8 cellular contexts compared by ENCODE assay signal in genomic region chr21:42258150-42258884, GRCh38. TPM values are rescaled to one million over a fixed set of nuclear protein-coding genes. Genes with fewer than 3 reads are reported as not detected.
DNase-seq lines count a peak whose midpoint lies in the region; ATAC-seq and TF ChIP-seq lines count a peak whose summit lies in the region.

No MANE protein-coding gene starts in this region.

- H3K4me1 ChIP-seq in osteoblast (ENCODE audit: insufficient read depth, low read length) = no peaks in the 10 kb centered on the region
- H3K4me1 ChIP-seq in thyroid gland = peaks cover 3 to 34% of the 10 kb centered on the region in 2 donors

- intact Hi-C loops in thyroid gland (cut with DNase I) = loop anchor here (2.0 kb wide), 1 partner anchor 112 kb away; no protein-coding TSS in a partner anchor

- H3K36me3 ChIP-seq in osteoblast (ENCODE audit: insufficient read depth, low read length) = no peaks in the 10 kb centered on the region
- no peaks in the 10 kb centered on the region for H3K36me3 ChIP-seq in thyroid gland

- TF ChIP-seq CTCF in RWPE1 (conservative IDR thresholded peaks at IDR 0.05; ENCODE audit: low read depth) (peak; percentile 35), foreskin fibroblast (IDR thresholded peaks at IDR 0.05; ENCODE audit: low read depth, low read length) (peak; percentile 76), osteoblast (IDR thresholded peaks at IDR 0.05; ENCODE audit: extremely low read depth, low read depth, low read length) (peak; percentile 73), thyroid gland (IDR thresholded peaks at IDR 0.05) (peak; percentile 59 to 77 (median 70))

- no peak overlapping the region for H3K27ac ChIP-seq in RWPE1
- no peak overlapping the region for H3K27ac ChIP-seq in osteoblast (ENCODE audit: low read depth, low read length)
- no peak overlapping the region for H3K27ac ChIP-seq in thyroid gland

- peaks cover 18% of the 10 kb centered on the region for H3K4me1 Mint-ChIP-seq in activated T-helper 17 cell treated with anti-CD3 and anti-CD28 coated beads, Interleukin-2, amount 50 U/mL, for 72 hours

- H3K27ac Mint-ChIP-seq in activated T-helper 17 cell treated with anti-CD3 and anti-CD28 coated beads, Interleukin-2, amount 50 U/mL, for 72 hours = peak overlapping the region; percentile 35

- no peak overlapping the region for H2AFZ ChIP-seq in osteoblast (ENCODE audit: low read length)

- H3K4me3 ChIP-seq in foreskin fibroblast (ENCODE audit: low read depth in 1 of 2, low read length in 2 of 2) (no peak overlapping the region), osteoblast (ENCODE audit: insufficient read depth, low read length) (no peak overlapping the region), thyroid gland (replicated peaks in 1 of 3) (no peak overlapping the region)

- no peaks in the 10 kb centered on the region for H3K9me3 Mint-ChIP-seq in activated T-helper 17 cell treated with anti-CD3 and anti-CD28 coated beads, Interleukin-2, amount 50 U/mL, for 72 hours

- DNase-seq in ELF-1 (ENCODE audit: low read depth, low spot score) (peak; percentile 83), HuH-7 (ENCODE audit: low spot score) (peak; percentile 81), RWPE1 (ENCODE audit: low spot score) (peak; percentile 24), foreskin fibroblast (peak; percentile 25 to 64), osteoblast (ENCODE audit: insufficient read length, low spot score, missing footprints) (peak; percentile 97), thyroid gland (peak; percentile 70)

- CTCF ChIA-PET in RWPE1 (lab: Yijun Ruan, JAX) = interaction anchor here (0.5 to 1.7 kb wide), 4 partner anchors 11 to 113 kb away, joined by 3 to 9 read pairs (median 6); no protein-coding TSS in a partner anchor

- WGBS in thyroid gland, 2 donors = 24 to 25% methylated on average over 4 of the region's 4 CpGs

- ATAC-seq in activated T-helper 17 cell treated with anti-CD3 and anti-CD28 coated beads, Interleukin-2, amount 50 U/mL, for 72 hours (replicated peaks) = peak; percentile 96
- ATAC-seq in HG03135 (IDR thresholded peaks at IDR 0.05; ENCODE audit: unreplicated experiment) = no peak

- no peaks in the 10 kb centered on the region for H3K36me3 Mint-ChIP-seq in activated T-helper 17 cell treated with anti-CD3 and anti-CD28 coated beads, Interleukin-2, amount 50 U/mL, for 72 hours (ENCODE audit: low read depth)

- no peaks in the 10 kb centered on the region for H4K20me1 ChIP-seq in osteoblast (ENCODE audit: insufficient read depth, low read length)

- H3K9me3 ChIP-seq in osteoblast (ENCODE audit: low read depth, low read length) (no peaks in the 10 kb centered on the region), thyroid gland (no peaks in the 10 kb centered on the region)

- H3K27me3 ChIP-seq in osteoblast (ENCODE audit: insufficient read depth, low read length) (peaks cover 2% of the 10 kb centered on the region), thyroid gland (no peaks in the 10 kb centered on the region)

- no peak overlapping the region for H3K4me2 ChIP-seq in osteoblast (ENCODE audit: insufficient read depth, low read length)

- TF ChIP-seq POLR2A in thyroid gland (IDR thresholded peaks at IDR 0.05) = no peak

- no peak overlapping the region for H3K4me3 Mint-ChIP-seq in activated T-helper 17 cell treated with anti-CD3 and anti-CD28 coated beads, Interleukin-2, amount 50 U/mL, for 72 hours

- H3K27me3 Mint-ChIP-seq in activated T-helper 17 cell treated with anti-CD3 and anti-CD28 coated beads, Interleukin-2, amount 50 U/mL, for 72 hours = no peaks in the 10 kb centered on the region

- POLR2A ChIA-PET in RWPE1 (lab: Yijun Ruan, JAX; ENCODE audit: low non-redundant PET) = no interaction called here

- no peaks in the 10 kb centered on the region for H3K79me2 ChIP-seq in osteoblast (ENCODE audit: insufficient read depth, low read length)

RNA-seq across cellular contexts. Expression of gene ABCG1, which starts 39.4 kb away (rescaled TPM):
- total RNA-seq in activated T-helper 17 cell treated with anti-CD3 and anti-CD28 coated beads, Interleukin-2, amount 50 U/mL, for 72 hours = 1 to 10 TPM; 3.1 to 8.2 TPM
- total RNA-seq in osteoblast (under 0.01 and 0.72 TPM in 2 replicates), thyroid gland (10 to 100 TPM; 13.8 to 34.1 (median 18.9) TPM)

RNA-seq across cellular contexts. Expression of gene TFF3, which starts 56.9 kb away (rescaled TPM):
- not detected for total RNA-seq in activated T-helper 17 cell treated with anti-CD3 and anti-CD28 coated beads, Interleukin-2, amount 50 U/mL, for 72 hours
- total RNA-seq in osteoblast (not detected in 2 replicates), thyroid gland (1,000 to 10,000 TPM in 2 of 4 donors, 100 to 1,000 TPM in 2; 246 to 4,817 (median 914) TPM)

Comparison
In these comparisons a context has a peak if more than half of its experiments do, and no peak if none do; other contexts are left out.
1. DNase-seq: peak in every context shown above with its lines; median percentile 97 in osteoblast; 83 in ELF-1; 81 in HuH-7; 70 in thyroid gland; 44 in foreskin fibroblast; 24 in RWPE1.
2. RNA of gene TFF3, which starts 56.9 kb away (total RNA-seq): 246 to 4,817 TPM in thyroid gland; not detected in activated T-helper 17 cell treated with anti-CD3 and anti-CD28 coated beads, Interleukin-2, amount 50 U/mL, for 72 hours and not detected in osteoblast; every median in the first group is over 100 times any median in the second.
3. Peak in every context shown above with its lines, with median percentiles within 50 percentile points of each other: CTCF ChIP-seq.